ENCODE assay signal across 17 cellular contexts in the genomic region with DNA sequence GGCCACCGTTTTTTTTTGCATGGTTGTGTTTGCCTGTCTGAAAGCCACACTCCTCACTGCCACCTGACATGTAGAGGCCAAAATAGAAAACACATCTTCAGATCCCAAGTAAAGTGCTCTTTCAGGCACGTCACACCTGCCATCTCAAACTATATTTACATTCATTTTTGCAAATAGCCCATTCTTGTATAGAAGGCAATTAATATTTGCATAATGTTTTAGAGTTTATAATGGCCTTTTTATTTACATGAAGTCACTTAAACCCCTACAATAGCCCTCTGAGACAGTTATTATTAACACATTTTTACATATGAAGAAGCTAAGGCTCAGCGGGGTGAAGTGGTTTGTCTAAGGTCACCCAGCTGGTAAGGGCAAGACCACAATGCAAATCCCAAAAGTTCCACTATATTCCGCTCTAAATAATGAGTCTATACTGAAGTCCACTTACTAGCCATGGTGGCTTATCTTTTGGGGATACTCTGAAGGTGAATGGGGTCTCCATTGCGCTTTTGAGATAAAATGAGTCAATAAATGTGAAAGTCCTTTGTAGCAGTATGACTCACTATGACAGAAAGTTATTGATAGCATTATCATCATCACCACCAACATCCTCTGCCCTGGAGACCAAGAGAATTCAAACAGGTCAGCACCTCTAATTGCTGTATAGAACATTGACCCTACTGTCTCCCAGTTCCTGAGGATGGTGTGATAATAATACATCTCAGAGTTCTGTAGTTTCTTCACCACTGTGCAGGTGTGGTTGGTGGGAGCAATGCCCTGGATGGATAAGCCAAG.
A peak's percentile ranks its signal among the peaks of the same experiment; 100 is the strongest.
DNase-seq lines count a peak whose midpoint lies in the region; ATAC-seq lines count a peak whose summit lies in the region.
"Had no signal": no experiment of that assay in that cellular context is flagged by ENCODE, and none has a peak within 500 bp of the region (broad histone marks: within the 10 kb centered on the region; RNA-seq: fewer than 3 reads in every experiment).

No MANE protein-coding gene starts in this region.

- H3K4me3 ChIP-seq in iPS-20b (ENCODE audit: low read length) = 0 out of 2 replicates have a peak overlapping the region, but pooled peaks have one; percentile 8
- H3K4me3 ChIP-seq: BLaER1 had no signal

- no peaks in the 10 kb centered on the region for H3K27me3 ChIP-seq in iPS-20b (ENCODE audit: insufficient read depth, low read length)
- H3K27me3 ChIP-seq: BLaER1 had no signal

- DNase-seq in NCI-H1105 treated with DMSO at 0.1 percent for 48 hours (lab: John Stamatoyannopoulos, UW) (peak; percentile 91), kidney glomerular epithelial cell (lab: John Stamatoyannopoulos, UW) (no peak), HCEC 1CT (no peak)
- DNase-seq: activated naive CD4-positive, alpha-beta T cell; DMS79 treated with DMSO at 0.1 percent for 48 hours; hippocampal formation; left colon; NCI-H446; small intestine; WERI-Rb-1 had no signal

- no peak overlapping the region for H3K27ac ChIP-seq in iPS-20b (ENCODE audit: low read length)
- H3K27ac ChIP-seq: BLaER1, parathyroid adenoma, WERI-Rb-1 had no signal

- H3K4me1 ChIP-seq in iPS-20b (ENCODE audit: insufficient read depth, low read length) = peaks cover 14% of the 10 kb centered on the region
- H3K4me1 ChIP-seq: BLaER1, parathyroid adenoma had no signal

- no peaks in the 10 kb centered on the region for H3K9me3 ChIP-seq in iPS-20b (ENCODE audit: insufficient read depth, low read depth, low read length)

- no peak overlapping the region for H3K9ac ChIP-seq in iPS-20b (ENCODE audit: low read depth, low read length)
- H3K9ac ChIP-seq: BLaER1, parathyroid adenoma had no signal

- ATAC-seq in GM18858 (IDR thresholded peaks at IDR 0.05; ENCODE audit: unreplicated experiment) (peak; percentile 48), GM21515 (IDR thresholded peaks at IDR 0.05; ENCODE audit: unreplicated experiment) (peak; percentile 30), HG03139 (IDR thresholded peaks at IDR 0.05; ENCODE audit: unreplicated experiment) (no peak)
- ATAC-seq: left colon, Panc1 had no signal

- no peaks in the 10 kb centered on the region for H3K36me3 ChIP-seq in iPS-20b (ENCODE audit: insufficient read depth, low read depth, low read length)
- H3K36me3 ChIP-seq: BLaER1, WERI-Rb-1 had no signal
